Comparison of ENCODE assay signal across 20 cellular contexts in genomic region chr14:65351493-65352224, GRCh38.
A peak's percentile ranks its signal among the peaks of the same experiment; 100 is the strongest.
DNase-seq lines count a peak whose midpoint lies in the region; ATAC-seq, FAIRE-seq and TF ChIP-seq lines count a peak whose summit lies in the region.
"Had no signal": no experiment of that assay in that cellular context is flagged by ENCODE, and none has a peak within 500 bp of the region (broad histone marks: within the 10 kb centered on the region; RNA-seq: fewer than 3 reads in every experiment).

No MANE protein-coding gene starts in this region.

- H3K4me3 ChIP-seq in MM.1S (ENCODE audit: low read length): no peak overlapping the region
- H3K4me3 ChIP-seq in tibial nerve: no peak overlapping the region
- H3K4me3 ChIP-seq in prostate gland: no peak overlapping the region
- H3K4me3 ChIP-seq: BLaER1 treated with 17β-estradiol and CSF1 and Interleukin-3, amounts not matched to agents 10 nM and 100 nM; esophagus squamous epithelium; lower lobe of right lung; tibial artery had no signal

- H3K4me1 Mint-ChIP-seq in WTC11: peaks cover 22% of the 10 kb centered on the region

- H3K27ac ChIP-seq in MM.1S (ENCODE audit: low read length) (peak overlapping the region; percentile 76), tibial nerve (peak overlapping the region in 1 of 4 donors; percentile 34), prostate gland (no peak overlapping the region)
- H3K27ac ChIP-seq: BLaER1 treated with 17β-estradiol and CSF1 and Interleukin-3, amounts not matched to agents 10 nM and 100 nM; esophagus squamous epithelium; lower lobe of right lung; parathyroid adenoma; tibial artery had no signal

- no peak for DNase-seq in GM19239 (ENCODE audit: insufficient read length, low spot score)
- peak; percentile 60 for DNase-seq in MM.1S
- no peak for DNase-seq in WTC11 (ENCODE audit: low spot score)
- DNase-seq in tibial nerve (ENCODE audit: low spot score in 2 of 2): no peak
- DNase-seq in iPS-NIHi7 (ENCODE audit: extremely low spot score): no peak
- DNase-seq in prostate gland (ENCODE audit: low spot score): no peak
- DNase-seq: activated CD4-positive, alpha-beta T cell treated with anti-CD3 and anti-CD28 coated beads, Interleukin-2, amount 50 U/mL, for 48 hours; activated naive CD8-positive, alpha-beta T cell treated with anti-CD3 and anti-CD28 coated beads, Interleukin-2, amount 10 ng/mL, durations not matched to agents 7 days and 5 days; activated T-cell treated with anti-CD3 and anti-CD28 coated beads, Interleukin-2, amount 50 U/mL, for 48 hours; DMS153; esophagus squamous epithelium; lower lobe of right lung; NCI-H1048; NCI-H526 treated with DMSO at 0.1 percent for 48 hours; small intestine; tibial artery had no signal

- no peaks in the 10 kb centered on the region for H3K9me3 ChIP-seq in MM.1S (replicated peaks; ENCODE audit: insufficient read depth, low read length)
- no peaks in the 10 kb centered on the region for H3K9me3 ChIP-seq in tibial nerve
- H3K9me3 ChIP-seq in prostate gland: no peaks in the 10 kb centered on the region
- H3K9me3 ChIP-seq: BLaER1 treated with 17β-estradiol and CSF1 and Interleukin-3, amounts not matched to agents 10 nM and 100 nM; esophagus squamous epithelium; lower lobe of right lung; tibial artery had no signal

- no peak overlapping the region for H3K27ac Mint-ChIP-seq in WTC11
- H3K27ac Mint-ChIP-seq: activated naive CD8-positive, alpha-beta T cell treated with anti-CD3 and anti-CD28 coated beads, Interleukin-2, amount 10 ng/mL, durations not matched to agents 7 days and 5 days had no signal

- TF ChIP-seq CTCF in MM.1S (IDR thresholded peaks at IDR 0.05; ENCODE audit: low read length) (no peak), WTC11 (IDR thresholded peaks at IDR 0.05) (no peak), tibial nerve (IDR thresholded peaks at IDR 0.05) (no peak), prostate gland (IDR thresholded peaks at IDR 0.05) (no peak)

- FAIRE-seq in GM19239 (lab: Jason Lieb, UNC): peak; percentile 81
- FAIRE-seq: small intestine, TTC549 had no signal

- H3K4me3 Mint-ChIP-seq in WTC11: no peak overlapping the region
- H3K4me3 Mint-ChIP-seq: activated naive CD8-positive, alpha-beta T cell treated with anti-CD3 and anti-CD28 coated beads, Interleukin-2, amount 10 ng/mL, durations not matched to agents 7 days and 5 days had no signal

- H3K4me1 ChIP-seq in MM.1S (ENCODE audit: low read length): peaks cover 44% of the 10 kb centered on the region
- peaks cover 0 to 6% (median 3%) of the 10 kb centered on the region in 4 donors for H3K4me1 ChIP-seq in tibial nerve
- H3K4me1 ChIP-seq in prostate gland (replicated peaks): no peaks in the 10 kb centered on the region
- H3K4me1 ChIP-seq: tibial artery had no signal

- no peaks in the 10 kb centered on the region for H3K9me3 Mint-ChIP-seq in WTC11
- H3K9me3 Mint-ChIP-seq: activated naive CD8-positive, alpha-beta T cell treated with anti-CD3 and anti-CD28 coated beads, Interleukin-2, amount 10 ng/mL, durations not matched to agents 7 days and 5 days had no signal

- 89 to 92% methylated on average over 6 of the region's 6 CpGs for WGBS in tibial nerve, 2 donors
- 96% methylated on average over 6 of the region's 6 CpGs for WGBS in prostate gland

- no peaks in the 10 kb centered on the region for H3K36me3 ChIP-seq in MM.1S (replicated peaks; ENCODE audit: insufficient read depth, low read length)
- no peaks in the 10 kb centered on the region for H3K36me3 ChIP-seq in tibial nerve
- no peaks in the 10 kb centered on the region for H3K36me3 ChIP-seq in prostate gland
- H3K36me3 ChIP-seq: BLaER1 treated with 17β-estradiol and CSF1 and Interleukin-3, amounts not matched to agents 10 nM and 100 nM; esophagus squamous epithelium; lower lobe of right lung; tibial artery had no signal

- H3K9ac ChIP-seq in MM.1S (ENCODE audit: low read length): no peak overlapping the region
- H3K9ac ChIP-seq: BLaER1 treated with 17β-estradiol and CSF1 and Interleukin-3, amounts not matched to agents 10 nM and 100 nM; parathyroid adenoma had no signal

- POLR2A ChIA-PET in WTC11 (lab: Charles Lee): interaction anchor here (0.5 kb wide), 1 partner anchor 156 kb away, joined by 5 read pairs; no protein-coding TSS in a partner anchor

- no peak overlapping the region for H3K4me2 ChIP-seq in MM.1S (ENCODE audit: low read depth, low read length)
- H3K4me2 ChIP-seq: BLaER1 treated with 17β-estradiol and CSF1 and Interleukin-3, amounts not matched to agents 10 nM and 100 nM had no signal

- peaks cover 2% of the 10 kb centered on the region for H3K27me3 Mint-ChIP-seq in WTC11 (ENCODE audit: low read depth)
- H3K27me3 Mint-ChIP-seq: activated naive CD8-positive, alpha-beta T cell treated with anti-CD3 and anti-CD28 coated beads, Interleukin-2, amount 10 ng/mL, durations not matched to agents 7 days and 5 days had no signal

- no peaks in the 10 kb centered on the region for H3K36me3 Mint-ChIP-seq in WTC11

- H3K79me2 ChIP-seq in MM.1S (ENCODE audit: low read length): no peaks in the 10 kb centered on the region
- H3K79me2 ChIP-seq: parathyroid adenoma had no signal

- ATAC-seq in HG02759 (IDR thresholded peaks at IDR 0.05; ENCODE audit: unreplicated experiment) (peak; percentile 56), WTC11 (no peak)
- ATAC-seq: lower lobe of right lung had no signal

- H3K27me3 ChIP-seq in MM.1S (replicated peaks; ENCODE audit: insufficient read depth, low read length): no peaks in the 10 kb centered on the region
- no peaks in the 10 kb centered on the region for H3K27me3 ChIP-seq in tibial nerve
- H3K27me3 ChIP-seq in prostate gland (replicated peaks; ENCODE audit: insufficient read depth): no peaks in the 10 kb centered on the region
- H3K27me3 ChIP-seq: esophagus squamous epithelium, tibial artery had no signal

- 0 out of 2 replicates have a peak overlapping the region, but pooled peaks have one; percentile 23 for H2AFZ ChIP-seq in MM.1S (ENCODE audit: low read length)
- H2AFZ ChIP-seq: parathyroid adenoma had no signal

- peaks cover 28% of the 10 kb centered on the region for H3F3A ChIP-seq in MM.1S (ENCODE audit: insufficient read depth, low read length)

- TF ChIP-seq EP300 in tibial nerve (IDR thresholded peaks at IDR 0.05): no peak

- CTCF ChIA-PET in WTC11 (lab: Charles Lee): no interaction called here

- intact Hi-C loops in prostate gland (cut with DNase I): no loop called here

- no peaks in the 10 kb centered on the region for H3K9me2 ChIP-seq in MM.1S (replicated peaks; ENCODE audit: insufficient read depth, low read length)

- no peaks in the 10 kb centered on the region for H4K20me1 ChIP-seq in MM.1S (ENCODE audit: insufficient read depth, low read length)
- H4K20me1 ChIP-seq: BLaER1 treated with 17β-estradiol and CSF1 and Interleukin-3, amounts not matched to agents 10 nM and 100 nM had no signal

- TF ChIP-seq POLR2A in tibial nerve (IDR thresholded peaks at IDR 0.05): no peak
- TF ChIP-seq POLR2A in prostate gland (IDR thresholded peaks at IDR 0.05): no peak

TF ChIP-seq in WTC11, 78 proteins besides CTCF, POLR2A, EP300 and RAD21 (continues in another document):
- no peak for TF ChIP-seq EMX1 (CRISPR knock-in tag; IDR thresholded peaks at IDR 0.05)
- TF ChIP-seq STAT6 (CRISPR knock-in tag; conservative IDR thresholded peaks at IDR 0.05; ENCODE audit: low read depth): no peak
- TF ChIP-seq, protein P1, sequence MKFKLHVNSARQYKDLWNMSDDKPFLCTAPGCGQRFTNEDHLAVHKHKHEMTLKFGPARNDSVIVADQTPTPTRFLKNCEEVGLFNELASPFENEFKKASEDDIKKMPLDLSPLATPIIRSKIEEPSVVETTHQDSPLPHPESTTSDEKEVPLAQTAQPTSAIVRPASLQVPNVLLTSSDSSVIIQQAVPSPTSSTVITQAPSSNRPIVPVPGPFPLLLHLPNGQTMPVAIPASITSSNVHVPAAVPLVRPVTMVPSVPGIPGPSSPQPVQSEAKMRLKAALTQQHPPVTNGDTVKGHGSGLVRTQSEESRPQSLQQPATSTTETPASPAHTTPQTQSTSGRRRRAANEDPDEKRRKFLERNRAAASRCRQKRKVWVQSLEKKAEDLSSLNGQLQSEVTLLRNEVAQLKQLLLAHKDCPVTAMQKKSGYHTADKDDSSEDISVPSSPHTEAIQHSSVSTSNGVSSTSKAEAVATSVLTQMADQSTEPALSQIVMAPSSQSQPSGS (CRISPR knock-in tag; IDR thresholded peaks at IDR 0.05; ENCODE audit: borderline replicate concordance, low read depth): no peak
- no peak for TF ChIP-seq ZNF671 (CRISPR knock-in tag; IDR thresholded peaks at IDR 0.05)
- TF ChIP-seq, protein P2, sequence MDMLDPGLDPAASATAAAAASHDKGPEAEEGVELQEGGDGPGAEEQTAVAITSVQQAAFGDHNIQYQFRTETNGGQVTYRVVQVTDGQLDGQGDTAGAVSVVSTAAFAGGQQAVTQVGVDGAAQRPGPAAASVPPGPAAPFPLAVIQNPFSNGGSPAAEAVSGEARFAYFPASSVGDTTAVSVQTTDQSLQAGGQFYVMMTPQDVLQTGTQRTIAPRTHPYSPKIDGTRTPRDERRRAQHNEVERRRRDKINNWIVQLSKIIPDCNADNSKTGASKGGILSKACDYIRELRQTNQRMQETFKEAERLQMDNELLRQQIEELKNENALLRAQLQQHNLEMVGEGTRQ (CRISPR knock-in tag; IDR thresholded peaks at IDR 0.05): no peak
- TF ChIP-seq NR1H2 (CRISPR knock-in tag; IDR thresholded peaks at IDR 0.05): no peak
